8 cellular contexts compared by ENCODE assay signal in the genomic region with DNA sequence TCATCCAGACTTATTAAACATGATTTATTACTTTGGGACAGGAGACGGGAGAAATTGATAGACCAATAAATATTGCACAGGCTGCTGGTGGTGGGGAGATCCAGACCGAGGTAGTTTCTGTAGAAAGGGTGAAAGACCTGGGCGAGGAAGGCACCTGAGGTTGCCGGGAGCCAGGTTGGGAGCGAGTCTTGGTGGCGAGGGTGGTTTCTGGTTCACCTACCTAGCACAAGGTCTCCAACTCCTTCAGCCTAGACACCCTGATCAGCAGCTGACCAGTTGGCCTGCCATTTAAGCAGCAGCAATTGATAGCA. TPM values are rescaled to one million over a fixed set of nuclear protein-coding genes. Genes with fewer than 3 reads are reported as not detected.
DNase-seq lines count a peak whose midpoint lies in the region; ATAC-seq, FAIRE-seq and TF ChIP-seq lines count a peak whose summit lies in the region.

No MANE protein-coding gene starts in this region.

- H3K4me2 ChIP-seq in keratinocyte (ENCODE audit: control insufficient read depth, extremely low read depth, insufficient read depth, low read depth, low read length), result peak overlapping the region; percentile 98

- no peaks in the 10 kb centered on the region for H3K27me3 ChIP-seq in keratinocyte (ENCODE audit: control insufficient read depth, extremely low read depth, insufficient read depth, low read length)

- H3K9ac ChIP-seq in keratinocyte (ENCODE audit: control insufficient read depth, extremely low read depth, insufficient read depth, low read length), result peak overlapping the region; percentile 25

- peaks cover 3% of the 10 kb centered on the region for H3K9me3 Mint-ChIP-seq in activated T-helper 1 cell treated with anti-CD3 and anti-CD28 coated beads, Interleukin-12 subunit alpha, Interleukin-12 subunit beta, Interleukin-2, Interleukin-4 antibody, amounts not matched to agents 30 ng/mL and 10 ng/mL and 1 ng/mL, durations not matched to agents 14 hours and 24 hours and 36 hours
- H3K9me3 Mint-ChIP-seq in stimulated activated memory B cell treated with anti-CD40 and anti-IgM and Interleukin-4, amounts not matched to agents 10 μg/mL and 1 μg/mL and 100 μg/mL, for 72 hours, result no peaks in the 10 kb centered on the region

- peak overlapping the region; percentile 95 for H3K4me3 Mint-ChIP-seq in activated T-helper 1 cell treated with anti-CD3 and anti-CD28 coated beads, Interleukin-12 subunit alpha, Interleukin-12 subunit beta, Interleukin-2, Interleukin-4 antibody, amounts not matched to agents 30 ng/mL and 10 ng/mL and 1 ng/mL, durations not matched to agents 14 hours and 24 hours and 36 hours
- peak overlapping the region; percentile 93 for H3K4me3 Mint-ChIP-seq in stimulated activated memory B cell treated with anti-CD40 and anti-IgM and Interleukin-4, amounts not matched to agents 10 μg/mL and 1 μg/mL and 100 μg/mL, for 72 hours

- peaks cover 31% of the 10 kb centered on the region for H3K36me3 Mint-ChIP-seq in activated T-helper 1 cell treated with anti-CD3 and anti-CD28 coated beads, Interleukin-12 subunit alpha, Interleukin-12 subunit beta, Interleukin-2, Interleukin-4 antibody, amounts not matched to agents 30 ng/mL and 10 ng/mL and 1 ng/mL, durations not matched to agents 14 hours and 24 hours and 36 hours (ENCODE audit: low read depth)
- H3K36me3 Mint-ChIP-seq in stimulated activated memory B cell treated with anti-CD40 and anti-IgM and Interleukin-4, amounts not matched to agents 10 μg/mL and 1 μg/mL and 100 μg/mL, for 72 hours, result peaks cover 34% of the 10 kb centered on the region

- H3K36me3 ChIP-seq in keratinocyte (ENCODE audit: control insufficient read depth in 2 of 2, extremely low read depth in 1 of 2, insufficient read depth in 2 of 2, low read length in 2 of 2), result peaks cover 3 to 5% of the 10 kb centered on the region in 2 experiments

- peak; percentile 70 for DNase-seq in NCI-H2171 (lab: John Stamatoyannopoulos, UW)
- no peak for DNase-seq in NCI-H2171 treated with DMSO at 0.1 percent for 48 hours (lab: John Stamatoyannopoulos, UW)
- no peak for DNase-seq in activated T-helper 1 cell treated with anti-CD3 and anti-CD28 coated beads, Interleukin-12 subunit alpha, Interleukin-12 subunit beta, Interleukin-2, Interleukin-4 antibody, amounts not matched to agents 30 ng/mL and 10 ng/mL and 1 ng/mL, durations not matched to agents 14 hours and 24 hours and 36 hours (ENCODE audit: low spot score)
- DNase-seq in keratinocyte (ENCODE audit: low read depth, low spot score), result no peak
- no peak for DNase-seq in occipital lobe (lab: John Stamatoyannopoulos, UW)
- DNase-seq in HT-29 (ENCODE audit: low spot score), result no peak
- DNase-seq in effector CD8-positive, alpha-beta T cell (lab: John Stamatoyannopoulos, UW), result no peak

- peak overlapping the region; percentile 44 for H3K27ac ChIP-seq in keratinocyte (ENCODE audit: control insufficient read depth, insufficient read depth, low read length)

- no peak overlapping the region for H2AFZ ChIP-seq in keratinocyte (ENCODE audit: control insufficient read depth, low read length)

- H3K4me3 ChIP-seq in keratinocyte (ENCODE audit: control insufficient read depth in 2 of 3, extremely low read depth in 1 of 3, insufficient read depth in 2 of 3, low read depth in 1 of 3, low read length in 3 of 3), result peak overlapping the region in 2 of 3 experiments; percentile 29 to 38

- no peaks in the 10 kb centered on the region for H3K9me1 ChIP-seq in keratinocyte (ENCODE audit: control insufficient read depth, extremely low read depth, insufficient read depth, low read length)

- intact Hi-C loops in activated T-helper 1 cell treated with anti-CD3 and anti-CD28 coated beads, Interleukin-12 subunit alpha, Interleukin-12 subunit beta, Interleukin-2, Interleukin-4 antibody, amounts not matched to agents 30 ng/mL and 10 ng/mL and 1 ng/mL, durations not matched to agents 14 hours and 24 hours and 36 hours (cut with micrococcal nuclease), result loop anchor here (2.0 to 5.0 kb wide), 2 partner anchors 130 to 180 kb away; partner anchors contain the start of gene LMTK3

- peaks cover 62% of the 10 kb centered on the region for H3K4me1 Mint-ChIP-seq in activated T-helper 1 cell treated with anti-CD3 and anti-CD28 coated beads, Interleukin-12 subunit alpha, Interleukin-12 subunit beta, Interleukin-2, Interleukin-4 antibody, amounts not matched to agents 30 ng/mL and 10 ng/mL and 1 ng/mL, durations not matched to agents 14 hours and 24 hours and 36 hours (ENCODE audit: low read depth)
- peaks cover 73% of the 10 kb centered on the region for H3K4me1 Mint-ChIP-seq in stimulated activated memory B cell treated with anti-CD40 and anti-IgM and Interleukin-4, amounts not matched to agents 10 μg/mL and 1 μg/mL and 100 μg/mL, for 72 hours

- H3K79me2 ChIP-seq in keratinocyte (ENCODE audit: control insufficient read depth, insufficient read depth, low read length), result peaks cover 4% of the 10 kb centered on the region

- no peak for ATAC-seq in stimulated activated memory B cell treated with anti-CD40 and anti-IgM and Interleukin-4, amounts not matched to agents 10 μg/mL and 1 μg/mL and 100 μg/mL, for 72 hours

- no peaks in the 10 kb centered on the region for H4K20me1 ChIP-seq in keratinocyte (ENCODE audit: control insufficient read depth, extremely low read depth, insufficient read depth, low read length)

- H3K27ac Mint-ChIP-seq in activated T-helper 1 cell treated with anti-CD3 and anti-CD28 coated beads, Interleukin-12 subunit alpha, Interleukin-12 subunit beta, Interleukin-2, Interleukin-4 antibody, amounts not matched to agents 30 ng/mL and 10 ng/mL and 1 ng/mL, durations not matched to agents 14 hours and 24 hours and 36 hours, result peak overlapping the region; percentile 97
- peak overlapping the region; percentile 97 for H3K27ac Mint-ChIP-seq in stimulated activated memory B cell treated with anti-CD40 and anti-IgM and Interleukin-4, amounts not matched to agents 10 μg/mL and 1 μg/mL and 100 μg/mL, for 72 hours

- no peak for FAIRE-seq in keratinocyte (lab: Jason Lieb, UNC)

- peaks cover 29% of the 10 kb centered on the region for H3K4me1 ChIP-seq in keratinocyte (ENCODE audit: control insufficient read depth, extremely low read depth, insufficient read depth, low read length)

- H3K27me3 Mint-ChIP-seq in activated T-helper 1 cell treated with anti-CD3 and anti-CD28 coated beads, Interleukin-12 subunit alpha, Interleukin-12 subunit beta, Interleukin-2, Interleukin-4 antibody, amounts not matched to agents 30 ng/mL and 10 ng/mL and 1 ng/mL, durations not matched to agents 14 hours and 24 hours and 36 hours (ENCODE audit: insufficient read depth), result peaks cover 1% of the 10 kb centered on the region
- no peaks in the 10 kb centered on the region for H3K27me3 Mint-ChIP-seq in stimulated activated memory B cell treated with anti-CD40 and anti-IgM and Interleukin-4, amounts not matched to agents 10 μg/mL and 1 μg/mL and 100 μg/mL, for 72 hours

- TF ChIP-seq CTCF in keratinocyte (optimal IDR thresholded peaks at IDR 0.05 in 1 of 3, IDR thresholded peaks at IDR 0.05 in 1 of 3, conservative IDR thresholded peaks at IDR 0.05 in 1 of 3; ENCODE audit: extremely low read depth in 1 of 3, insufficient read depth in 2 of 3, low read length in 3 of 3), result no peak

- dilution Hi-C loops in keratinocyte (cut with MboI; ENCODE audit: extremely low pct_ligation_motif_present, low sequenced_read_pairs), result no loop called here

- H3K9me3 ChIP-seq in keratinocyte (ENCODE audit: control insufficient read depth, low read depth, low read length), result no peaks in the 10 kb centered on the region

RNA-seq across cellular contexts. Expression of gene EMP3, which starts 7.0 kb away (rescaled TPM):
- total RNA-seq in activated T-helper 1 cell treated with anti-CD3 and anti-CD28 coated beads, Interleukin-12 subunit alpha, Interleukin-12 subunit beta, Interleukin-2, Interleukin-4 antibody, amounts not matched to agents 30 ng/mL and 10 ng/mL and 1 ng/mL, durations not matched to agents 14 hours and 24 hours and 36 hours, result 249 and 253 TPM in 2 replicates
- polyA plus RNA-seq in keratinocyte, result 177 to 217 TPM (median 195 TPM) in 3 replicates
- 4.2 TPM for polyA plus RNA-seq in keratinocyte (2011; ENCODE audit: low read depth)
- 131 and 187 TPM in 2 replicates for polyA plus RNA-seq in keratinocyte (2011; cell fraction: cytosol; rRNA removed)
- 94.4 and 112 TPM in 2 replicates for polyA plus RNA-seq in keratinocyte (2011; cell fraction: nucleus; rRNA removed)
- polyA plus RNA-seq in keratinocyte (2012; ENCODE audit: low replicate concordance), result 15.0 and 317 TPM in 2 replicates
- polyA minus RNA-seq in keratinocyte, result 189 to 290 TPM (median 263 TPM) in 3 replicates
- 167 TPM for polyA minus RNA-seq in keratinocyte (2011; cell fraction: cytosol; rRNA and poly(A)+ RNA removed)
- polyA minus RNA-seq in keratinocyte (2011; cell fraction: nucleus; rRNA and poly(A)+ RNA removed), result 45.9 and 46.7 TPM in 2 replicates
- 7.0 TPM for total RNA-seq in occipital lobe
- 3.1 TPM in 1 of 2 replicates, not detected in the other for total RNA-seq in HT-29 (2014; rRNA removed; shearing (Covaris generic))

RNA-seq across cellular contexts. Expression of gene TMEM143, which starts 31.4 kb away (rescaled TPM):
- total RNA-seq in activated T-helper 1 cell treated with anti-CD3 and anti-CD28 coated beads, Interleukin-12 subunit alpha, Interleukin-12 subunit beta, Interleukin-2, Interleukin-4 antibody, amounts not matched to agents 30 ng/mL and 10 ng/mL and 1 ng/mL, durations not matched to agents 14 hours and 24 hours and 36 hours, result 7.7 and 14.9 TPM in 2 replicates
- polyA plus RNA-seq in keratinocyte, result 2.5 to 2.9 TPM (median 2.7 TPM) in 3 replicates
- 0.89 TPM for polyA plus RNA-seq in keratinocyte (2011; ENCODE audit: low read depth)
- 1.4 and 2.9 TPM in 2 replicates for polyA plus RNA-seq in keratinocyte (2011; cell fraction: cytosol; rRNA removed)
- 6.9 and 10.9 TPM in 2 replicates for polyA plus RNA-seq in keratinocyte (2011; cell fraction: nucleus; rRNA removed)
- 2.1 and 3.1 TPM in 2 replicates for polyA plus RNA-seq in keratinocyte (2012; ENCODE audit: low replicate concordance)
- 1.7 to 6.5 TPM (median 3.1 TPM) in 3 replicates for polyA minus RNA-seq in keratinocyte
- 5.8 TPM for polyA minus RNA-seq in keratinocyte (2011; cell fraction: cytosol; rRNA and poly(A)+ RNA removed)
- polyA minus RNA-seq in keratinocyte (2011; cell fraction: nucleus; rRNA and poly(A)+ RNA removed), result 1.4 and 2.3 TPM in 2 replicates
- 3.9 TPM for total RNA-seq in occipital lobe
- 12.7 and 14.7 TPM in 2 replicates for total RNA-seq in HT-29 (2014; rRNA removed; shearing (Covaris generic))

RNA-seq across cellular contexts. Expression of gene SYNGR4, which starts 31.9 kb away (rescaled TPM):
- 0.61 TPM in 1 of 2 replicates, not detected in the other for total RNA-seq in activated T-helper 1 cell treated with anti-CD3 and anti-CD28 coated beads, Interleukin-12 subunit alpha, Interleukin-12 subunit beta, Interleukin-2, Interleukin-4 antibody, amounts not matched to agents 30 ng/mL and 10 ng/mL and 1 ng/mL, durations not matched to agents 14 hours and 24 hours and 36 hours
- not detected in 3 replicates for polyA plus RNA-seq in keratinocyte
- not detected for polyA plus RNA-seq in keratinocyte (2011; ENCODE audit: low read depth)
- polyA plus RNA-seq in keratinocyte (2011; cell fraction: cytosol; rRNA removed), result not detected in 2 replicates
- polyA plus RNA-seq in keratinocyte (2011; cell fraction: nucleus; rRNA removed), result not detected in 2 replicates
- polyA plus RNA-seq in keratinocyte (2012; ENCODE audit: low replicate concordance), result not detected in 2 replicates
- polyA minus RNA-seq in keratinocyte, result not detected in 3 replicates
- not detected for polyA minus RNA-seq in keratinocyte (2011; cell fraction: cytosol; rRNA and poly(A)+ RNA removed)
- polyA minus RNA-seq in keratinocyte (2011; cell fraction: nucleus; rRNA and poly(A)+ RNA removed), result not detected in 2 replicates
- total RNA-seq in occipital lobe, result not detected
- total RNA-seq in HT-29 (2014; rRNA removed; shearing (Covaris generic)), result 0.34 and 1.2 TPM in 2 replicates

RNA-seq across cellular contexts. Expression of gene KDELR1, which starts 59.0 kb away (rescaled TPM):
- total RNA-seq in activated T-helper 1 cell treated with anti-CD3 and anti-CD28 coated beads, Interleukin-12 subunit alpha, Interleukin-12 subunit beta, Interleukin-2, Interleukin-4 antibody, amounts not matched to agents 30 ng/mL and 10 ng/mL and 1 ng/mL, durations not matched to agents 14 hours and 24 hours and 36 hours, result 70.9 and 74.2 TPM in 2 replicates
- polyA plus RNA-seq in keratinocyte, result 84.0 to 183 TPM (median 105 TPM) in 3 replicates
- 24.2 TPM for polyA plus RNA-seq in keratinocyte (2011; ENCODE audit: low read depth)
- 127 and 139 TPM in 2 replicates for polyA plus RNA-seq in keratinocyte (2011; cell fraction: cytosol; rRNA removed)
- polyA plus RNA-seq in keratinocyte (2011; cell fraction: nucleus; rRNA removed), result 144 and 154 TPM in 2 replicates
- polyA plus RNA-seq in keratinocyte (2012; ENCODE audit: low replicate concordance), result 143 and 191 TPM in 2 replicates
- 82.0 to 305 TPM (median 87.2 TPM) in 3 replicates for polyA minus RNA-seq in keratinocyte
- 83.3 TPM for polyA minus RNA-seq in keratinocyte (2011; cell fraction: cytosol; rRNA and poly(A)+ RNA removed)
- polyA minus RNA-seq in keratinocyte (2011; cell fraction: nucleus; rRNA and poly(A)+ RNA removed), result 37.5 and 61.5 TPM in 2 replicates
- 21.8 TPM for total RNA-seq in occipital lobe
- 150 and 189 TPM in 2 replicates for total RNA-seq in HT-29 (2014; rRNA removed; shearing (Covaris generic))

Comparison
In these comparisons a context has a peak if more than half of its experiments do, and no peak if none do; other contexts are left out.
1. RNA of gene EMP3, which starts 7.0 kb away (total RNA-seq): 249 to 253 TPM in activated T-helper 1 cell treated with anti-CD3 and anti-CD28 coated beads, Interleukin-12 subunit alpha, Interleukin-12 subunit beta, Interleukin-2, Interleukin-4 antibody, amounts not matched to agents 30 ng/mL and 10 ng/mL and 1 ng/mL, durations not matched to agents 14 hours and 24 hours and 36 hours; 7.0 TPM in occipital lobe (single experiment) and 3.1 TPM in HT-29; every median in the first group is over 10 times any median in the second.